Comparison of ENCODE assay signal across 23 cellular contexts in the genomic region with DNA sequence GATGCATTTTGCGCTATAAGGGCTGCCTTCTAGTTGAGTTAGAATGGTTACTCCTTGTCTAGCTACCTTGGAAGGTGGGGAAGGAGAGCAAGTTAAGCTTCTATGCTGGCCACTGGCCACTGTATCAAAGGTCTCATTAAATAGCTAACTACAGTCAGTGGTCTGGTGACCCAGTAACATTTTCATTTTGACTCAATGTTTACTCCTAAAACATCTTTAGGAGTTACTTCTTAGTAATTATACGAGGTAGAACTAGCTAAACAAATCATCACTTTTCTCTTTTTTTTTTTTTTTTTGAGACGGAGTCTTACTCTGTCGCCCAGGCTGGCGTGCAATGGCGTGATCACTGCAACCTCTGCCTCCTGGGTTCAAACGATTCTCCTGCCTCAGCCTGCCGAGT.
"Had no signal": no experiment of that assay in that cellular context is flagged by ENCODE, and none has a peak within 500 bp of the region (broad histone marks: within the 10 kb centered on the region; RNA-seq: fewer than 3 reads in every experiment).

No MANE protein-coding gene starts in this region.

- ATAC-seq: activated T-cell treated with anti-CD3 and anti-CD28 coated beads, Interleukin-2, amount 50 U/mL, for 72 hours; body of pancreas; esophagus mucosa had no signal

- H3K4me1 Mint-ChIP-seq: activated CD4-positive, alpha-beta memory T cell treated with anti-CD3 and anti-CD28 coated beads, Interleukin-2, amount 10 ng/mL, durations not matched to agents 7 days and 5 days; activated CD4-positive, alpha-beta T cell treated with anti-CD3 and anti-CD28 coated beads, Interleukin-2, amount 10 ng/mL, durations not matched to agents 7 days and 5 days had no signal

- H3K4me3 Mint-ChIP-seq: activated CD4-positive, alpha-beta memory T cell treated with anti-CD3 and anti-CD28 coated beads, Interleukin-2, amount 10 ng/mL, durations not matched to agents 7 days and 5 days; activated CD4-positive, alpha-beta T cell treated with anti-CD3 and anti-CD28 coated beads, Interleukin-2, amount 10 ng/mL, durations not matched to agents 7 days and 5 days; activated naive CD8-positive, alpha-beta T cell; activated T-cell treated with anti-CD3 and anti-CD28 coated beads, Interleukin-2, amount 50 U/mL, for 24 hours; activated T-cell treated with anti-CD3 and anti-CD28 coated beads, Interleukin-2, amount 50 U/mL, for 72 hours; endodermal cell had no signal

- H3K27me3 ChIP-seq: body of pancreas, colonic mucosa had no signal

- H3K27ac ChIP-seq: colonic mucosa had no signal

- H3K4me1 ChIP-seq: body of pancreas, colonic mucosa had no signal

- H3K36me3 Mint-ChIP-seq: activated naive CD8-positive, alpha-beta T cell had no signal

- H3K9me3 Mint-ChIP-seq: activated CD4-positive, alpha-beta memory T cell treated with anti-CD3 and anti-CD28 coated beads, Interleukin-2, amount 10 ng/mL, durations not matched to agents 7 days and 5 days; activated CD4-positive, alpha-beta T cell treated with anti-CD3 and anti-CD28 coated beads, Interleukin-2, amount 10 ng/mL, durations not matched to agents 7 days and 5 days; activated T-cell treated with anti-CD3 and anti-CD28 coated beads, Interleukin-2, amount 50 U/mL, for 24 hours; activated T-cell treated with anti-CD3 and anti-CD28 coated beads, Interleukin-2, amount 50 U/mL, for 72 hours had no signal

- H3K9me3 ChIP-seq: body of pancreas, colonic mucosa had no signal

- H3K4me3 ChIP-seq: body of pancreas, colonic mucosa had no signal

- H3K36me3 ChIP-seq: colonic mucosa had no signal

- H3K27ac Mint-ChIP-seq: activated CD4-positive, alpha-beta memory T cell treated with anti-CD3 and anti-CD28 coated beads, Interleukin-2, amount 10 ng/mL, durations not matched to agents 7 days and 5 days; activated CD4-positive, alpha-beta T cell treated with anti-CD3 and anti-CD28 coated beads, Interleukin-2, amount 10 ng/mL, durations not matched to agents 7 days and 5 days; activated naive CD8-positive, alpha-beta T cell; activated T-cell treated with anti-CD3 and anti-CD28 coated beads, Interleukin-2, amount 50 U/mL, for 24 hours; activated T-cell treated with anti-CD3 and anti-CD28 coated beads, Interleukin-2, amount 50 U/mL, for 72 hours had no signal

- DNase-seq: activated CD4-positive, alpha-beta memory T cell treated with anti-CD3 and anti-CD28 coated beads, Interleukin-2, amount 10 ng/mL, durations not matched to agents 7 days and 5 days; activated CD4-positive, alpha-beta T cell treated with anti-CD3 and anti-CD28 coated beads for 1 hour; activated CD4-positive, alpha-beta T cell treated with anti-CD3 and anti-CD28 coated beads for 4 hours; activated CD4-positive, alpha-beta T cell treated with anti-CD3 and anti-CD28 coated beads, Interleukin-2, amount 10 ng/mL, durations not matched to agents 7 days and 5 days; activated CD4-positive, alpha-beta T cell treated with anti-CD3 and anti-CD28 coated beads, Interleukin-2, amount 50 U/mL, for 4 hours; activated CD8-positive, alpha-beta memory T cell treated with anti-CD3 and anti-CD28 coated beads, Interleukin-2, amount 50 U/mL, for 48 hours; activated gamma-delta T cell; activated naive CD4-positive, alpha-beta T cell treated with anti-CD3 and anti-CD28 coated beads, Interleukin-2, amount 50 U/mL, for 16 hours; activated naive CD4-positive, alpha-beta T cell treated with Interleukin-2 at 50 U/mL for 16 hours; activated T-cell treated with anti-CD3 and anti-CD28 coated beads for 4 hours; activated T-cell treated with anti-CD3 and anti-CD28 coated beads, Interleukin-2, amount 50 U/mL, for 24 hours; activated T-cell treated with anti-CD3 and anti-CD28 coated beads, Interleukin-2, amount 50 U/mL, for 72 hours; amniotic stem cell; anterior cingulate cortex; body of pancreas; colonic mucosa; effector memory CD4-positive, alpha-beta T cell; endodermal cell; head of caudate nucleus; T-helper 2 cell had no signal

- FAIRE-seq: frontal cortex had no signal
